In the genomic region with DNA sequence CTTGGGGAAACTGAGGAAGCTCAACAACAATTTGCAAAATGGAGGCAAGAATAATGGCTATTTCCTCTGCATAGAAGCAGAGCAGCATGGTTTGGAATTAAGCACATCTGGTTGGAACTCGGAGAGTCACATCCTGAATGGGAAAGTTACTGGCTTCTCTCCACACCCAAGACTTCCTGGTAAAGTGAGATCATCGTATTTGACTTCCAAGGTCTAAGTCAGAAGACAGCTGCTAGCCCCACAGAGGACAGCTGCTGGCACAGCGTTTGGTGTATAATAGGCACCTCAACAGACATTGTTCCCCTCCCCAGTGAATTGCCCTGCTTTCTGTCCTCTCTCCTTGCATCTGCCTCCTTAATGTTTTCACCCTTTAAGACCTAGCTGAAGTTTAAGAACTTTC, we compare ENCODE assay signal across 18 cellular contexts. TPM values are rescaled to one million over a fixed set of nuclear protein-coding genes. Genes with fewer than 3 reads are reported as not detected.
DNase-seq lines count a peak whose midpoint lies in the region; ATAC-seq, FAIRE-seq and TF ChIP-seq lines count a peak whose summit lies in the region.
"Had no signal": no experiment of that assay in that cellular context is flagged by ENCODE, and none has a peak within 500 bp of the region (broad histone marks: within the 10 kb centered on the region; RNA-seq: fewer than 3 reads in every experiment).

No MANE protein-coding gene starts in this region.

- no peak for TF ChIP-seq POLR2A in A549 (IDR thresholded peaks at IDR 0.05; ENCODE audit: low read length)

- CTCF ChIA-PET in A549 (lab: Yijun Ruan, JAX), result interaction anchor here (1.2 to 1.7 kb wide), 4 partner anchors 8 to 70 kb away, joined by 3 to 6 read pairs (median 4); no protein-coding TSS in a partner anchor

- H2BK5ac ChIP-seq in trophoblast cell (ENCODE audit: low read depth, low read length, poor library complexity), result no peak overlapping the region

- H3K79me2 ChIP-seq in GM23338 (replicated peaks; ENCODE audit: insufficient read depth), result no peaks in the 10 kb centered on the region
- no peaks in the 10 kb centered on the region for H3K79me2 ChIP-seq in trophoblast cell (ENCODE audit: control insufficient read depth, insufficient read depth, low read length, poor library complexity)

- peaks cover 19% of the 10 kb centered on the region for H3K4me1 ChIP-seq in A549
- no peaks in the 10 kb centered on the region for H3K4me1 ChIP-seq in GM23338 (ENCODE audit: insufficient read depth)
- peaks cover 0 to 10% (median 3%) of the 10 kb centered on the region in 9 donors for H3K4me1 ChIP-seq in heart right ventricle
- peaks cover 0 to 3% of the 10 kb centered on the region in 2 experiments for H3K4me1 ChIP-seq in trophoblast cell (ENCODE audit: control insufficient read depth in 1 of 2, insufficient read depth in 2 of 2, low read length in 2 of 2)
- H3K4me1 ChIP-seq: BLaER1, gastroesophageal sphincter, lower lobe of right lung had no signal

- no peaks in the 10 kb centered on the region for H4K20me1 ChIP-seq in GM23338 (replicated peaks; ENCODE audit: insufficient read depth)
- H4K20me1 ChIP-seq: BLaER1 had no signal

- FAIRE-seq in A549 (lab: Jason Lieb, UNC), result no peak
- FAIRE-seq: G401.6 had no signal

- H2AFZ ChIP-seq in GM23338 (peak overlapping the region; percentile 29; the same call in 1 of the 2 replicates), trophoblast cell (ENCODE audit: insufficient read depth, low read length, poor library complexity) (no peak overlapping the region)

- intact Hi-C loops in heart right ventricle (cut with DNase I), result no loop called here

- peaks cover 2% of the 10 kb centered on the region for H3K27me3 Mint-ChIP-seq in GM23338 (ENCODE audit: insufficient read depth, low read depth, poor library complexity)

- H3K4me3 Mint-ChIP-seq in GM23338, result no peak overlapping the region
- H3K4me3 Mint-ChIP-seq: activated CD4-positive, alpha-beta T cell treated with anti-CD3 and anti-CD28 coated beads, Interleukin-2, amount 10 ng/mL, durations not matched to agents 24 days and 14 days had no signal

- H3K79me1 ChIP-seq in trophoblast cell (ENCODE audit: low read length), result peaks cover 2% of the 10 kb centered on the region

- in situ Hi-C loops in astrocyte of the cerebellum (cut with HindIII; ENCODE audit: low sequenced_read_pairs), result no loop called here

- H3K4me1 Mint-ChIP-seq in GM23338, result no peaks in the 10 kb centered on the region
- H3K4me1 Mint-ChIP-seq: activated CD4-positive, alpha-beta T cell treated with anti-CD3 and anti-CD28 coated beads, Interleukin-2, amount 10 ng/mL, durations not matched to agents 24 days and 14 days had no signal

- H3K27me3 ChIP-seq in GM23338 (ENCODE audit: insufficient read depth), result no peaks in the 10 kb centered on the region
- H3K27me3 ChIP-seq in heart right ventricle, result no peaks in the 10 kb centered on the region
- no peaks in the 10 kb centered on the region for H3K27me3 ChIP-seq in trophoblast cell (ENCODE audit: insufficient read depth, low read length)
- H3K27me3 ChIP-seq: BLaER1 had no signal

- POLR2A ChIA-PET in A549 (lab: Yijun Ruan, JAX), result no interaction called here

- H3K23ac ChIP-seq in trophoblast cell (ENCODE audit: low read length), result no peak overlapping the region

- H3K4me3 ChIP-seq in A549, result no peak overlapping the region
- no peak overlapping the region for H3K4me3 ChIP-seq in GM23338
- no peak overlapping the region for H3K4me3 ChIP-seq in astrocyte of the cerebellum (ENCODE audit: low read depth, low read length)
- H3K4me3 ChIP-seq in heart right ventricle, result no peak overlapping the region
- no peak overlapping the region for H3K4me3 ChIP-seq in trophoblast cell (ENCODE audit: low read depth, low read length)
- H3K4me3 ChIP-seq: BLaER1, gastroesophageal sphincter, lower lobe of right lung had no signal

- no peak overlapping the region for H2BK120ac ChIP-seq in trophoblast cell (ENCODE audit: insufficient read depth, low read length, poor library complexity)

- DNase-seq in A549 (ENCODE audit: low read depth in 1 of 2, low spot score in 1 of 2), result peak in 1 of 2 experiments; percentile 48
- no peak for DNase-seq in GM23338 (ENCODE audit: low spot score)
- DNase-seq in astrocyte of the cerebellum (ENCODE audit: low read depth), result peak; percentile 45
- peak in 1 of 2 donors; percentile 31 for DNase-seq in heart right ventricle
- DNase-seq in NCI-H774 (lab: John Stamatoyannopoulos, UW), result no peak
- no peak for DNase-seq in trophoblast cell
- DNase-seq in NCI-H69 (lab: John Stamatoyannopoulos, UW), result no peak
- DNase-seq: activated CD4-positive, alpha-beta T cell treated with anti-CD3 and anti-CD28 coated beads, Interleukin-2, amount 10 ng/mL, durations not matched to agents 24 days and 14 days; activated gamma-delta T cell treated with Interleukin-2 at 50 U/mL for 16 hours; cerebellar nuclear complex; lower lobe of right lung; NCI-H1092 treated with DMSO at 0.1 percent for 48 hours; nucleus accumbens; stimulated activated CD4-positive, alpha-beta T cell treated with anti-CD3 and anti-CD28 coated beads, Interleukin-1b, Interleukin-23, amount 100 ng/mL, for 48 hours had no signal

- H3K14ac ChIP-seq in trophoblast cell (ENCODE audit: low read length), result no peak overlapping the region

- TF ChIP-seq RAD21 in A549 (conservative IDR thresholded peaks at IDR 0.05 in 1 of 2, IDR thresholded peaks at IDR 0.05 in 1 of 2), result no peak

- 38% methylated on average over 3 of the region's 3 CpGs for WGBS in A549 (ENCODE audit: missing lambda C conversion rate)
- WGBS in heart right ventricle, 2 donors, result 36 to 57% methylated on average over 3 of the region's 3 CpGs
- WGBS in trophoblast cell (ENCODE audit: extremely low coverage, insufficient coverage, insufficient read length), result no CpG with 5 or more reads among the region's 3 CpGs

- H3K27ac Mint-ChIP-seq in GM23338, result no peak overlapping the region
- H3K27ac Mint-ChIP-seq: activated CD4-positive, alpha-beta T cell treated with anti-CD3 and anti-CD28 coated beads, Interleukin-2, amount 10 ng/mL, durations not matched to agents 24 days and 14 days had no signal

- H3K4me2 ChIP-seq in A549 (peak overlapping the region; percentile 31; the same call in 2 of the 3 replicates), GM23338 (no peak overlapping the region), trophoblast cell (ENCODE audit: low read length) (no peak overlapping the region)
- H3K4me2 ChIP-seq: BLaER1 had no signal

- H3K9me3 ChIP-seq in A549 (peaks cover 23% of the 10 kb centered on the region), heart right ventricle (peaks cover 0 to 25% (median 7%) of the 10 kb centered on the region in 11 donors), trophoblast cell (ENCODE audit: insufficient read depth, low read depth, low read length) (peaks cover 4% of the 10 kb centered on the region)

- H4K8ac ChIP-seq in trophoblast cell (ENCODE audit: low read depth, low read length), result no peak overlapping the region

- TF ChIP-seq EP300 in A549 (IDR thresholded peaks at IDR 0.05), result no peak

- H3K27ac ChIP-seq in A549 (peak overlapping the region; percentile 25 to 53; a peak in 3 of 6 replicates), GM23338 (ENCODE audit: low read depth) (no peak overlapping the region), heart right ventricle (peak overlapping the region in 2 of 10 donors; percentile 36 to 48), trophoblast cell (ENCODE audit: low read depth, low read length) (no peak overlapping the region)
- H3K27ac ChIP-seq: BLaER1, gastroesophageal sphincter, lower lobe of right lung had no signal

- TF ChIP-seq CTCF in A549 (IDR thresholded peaks at IDR 0.05) (no peak), GM23338 (conservative IDR thresholded peaks at IDR 0.05; ENCODE audit: low read depth in 2 of 2) (no peak), astrocyte of the cerebellum (IDR thresholded peaks at IDR 0.05; ENCODE audit: low read depth, low read length, missing control alignments) (no peak), heart right ventricle (IDR thresholded peaks at IDR 0.05) (no peak)

- H2AK5ac ChIP-seq in trophoblast cell (ENCODE audit: low read length), result no peak overlapping the region

- peaks cover 4% of the 10 kb centered on the region; the same call in 1 of the 2 replicates for H3K9me2 ChIP-seq in GM23338 (ENCODE audit: insufficient read depth)

- no peak overlapping the region for H4K12ac ChIP-seq in trophoblast cell (ENCODE audit: low read depth, low read length)

- H2BK12ac ChIP-seq in trophoblast cell (ENCODE audit: low read length), result no peak overlapping the region

- H3K9me3 Mint-ChIP-seq in GM23338, result peaks cover 22% of the 10 kb centered on the region

- no peak overlapping the region for H4K91ac ChIP-seq in trophoblast cell (ENCODE audit: low read depth, low read length)

- H3K9ac ChIP-seq in trophoblast cell (ENCODE audit: low read length), result no peak overlapping the region
- H3K9ac ChIP-seq: BLaER1 had no signal

- H3F3A ChIP-seq in GM23338 (replicated peaks; ENCODE audit: low read depth), result no peaks in the 10 kb centered on the region

- H3K36me3 Mint-ChIP-seq in GM23338 (ENCODE audit: low read depth), result peaks cover 22% of the 10 kb centered on the region; the same call in 2 of the 3 replicates

- H3K36me3 ChIP-seq in GM23338 (ENCODE audit: insufficient read depth), result peaks cover 5% of the 10 kb centered on the region; the same call in 1 of the 2 replicates
- no peaks in the 10 kb centered on the region for H3K36me3 ChIP-seq in heart right ventricle
- H3K36me3 ChIP-seq in trophoblast cell (ENCODE audit: control insufficient read depth in 1 of 2, insufficient read depth in 2 of 2, low read length in 2 of 2), result no peaks in the 10 kb centered on the region
- H3K36me3 ChIP-seq: BLaER1, gastroesophageal sphincter, lower lobe of right lung had no signal

- no peak overlapping the region for H3K18ac ChIP-seq in trophoblast cell (ENCODE audit: low read length)

- no peak for ATAC-seq in A549
- ATAC-seq in GM23338, result no peak
- ATAC-seq in heart right ventricle, result peak in 6 of 8 donors; percentile 47 to 87 (median 72)
- no peak for ATAC-seq in GM21367 (IDR thresholded peaks at IDR 0.05; ENCODE audit: unreplicated experiment)
- ATAC-seq: gastroesophageal sphincter, lower lobe of right lung had no signal

- H3K4ac ChIP-seq in trophoblast cell (ENCODE audit: low read depth, low read length), result no peak overlapping the region

TF ChIP-seq in A549, 52 proteins besides CTCF, POLR2A, EP300 and RAD21 (continues in another document):
- TF ChIP-seq HDAC2 (IDR thresholded peaks at IDR 0.05), result no peak

TF ChIP-seq in GM23338, 12 proteins besides CTCF, POLR2A, EP300 and RAD21 (continues in another document):
- no peak for TF ChIP-seq JUNB (IDR thresholded peaks at IDR 0.05; ENCODE audit: unreplicated experiment)
- no peak for TF ChIP-seq STAT1 (IDR thresholded peaks at IDR 0.05; ENCODE audit: unreplicated experiment)

RNA-seq across cellular contexts. Expression of gene NRF1, which starts 37.0 kb away (rescaled TPM):
- polyA plus RNA-seq in A549 (2011; rRNA removed), result 18.5 and 26.6 TPM in 2 replicates
- 11.3 and 14.4 TPM in 2 replicates for polyA plus RNA-seq in A549 (2012; cell fraction: cytosol; rRNA removed)
- polyA plus RNA-seq in A549 (2012; cell fraction: nucleus; rRNA removed), result 14.6 and 19.4 TPM in 2 replicates
- polyA plus RNA-seq in A549 (2017; fragmentation: RNase III; extraction: RNeasy Plus Mini Kit Qiagen cat#74134 plus additional on column Dnase treatment), result 11.2 to 11.7 TPM (median 11.5 TPM) in 3 replicates
- polyA minus RNA-seq in A549 (2011; rRNA and poly(A)+ RNA removed), result 47.9 and 52.6 TPM in 2 replicates
- 24.6 and 26.7 TPM in 2 replicates for total RNA-seq in GM23338 (2014; rRNA removed; shearing (Covaris generic))
- polyA plus RNA-seq in GM23338 (2016; fragmentation: Nextera tagmentation; extraction: Ambion mirVana), result 4.8 and 5.3 TPM in 2 replicates
- total RNA-seq in heart right ventricle, result 10 to 100 TPM in 8 of 10 donors, 1 to 10 TPM in 2; 8.3 to 16.0 (median 13.0) TPM
- polyA plus RNA-seq in heart right ventricle, result 1 to 10 TPM; 4.9 to 9.6 TPM
- 7.4 and 7.8 TPM in 2 replicates for polyA plus RNA-seq in trophoblast cell (2013)

Comparison
In these comparisons a context has a peak if more than half of its experiments do, and no peak if none do; other contexts are left out.
1. ATAC-seq: peak in heart right ventricle (6 of 8); none in A549 (0 of 2), GM23338 (single experiment) and GM21367 (single experiment).
2. H3K27ac ChIP-seq: peak in A549 (2 of 2); none in GM23338 (single experiment) and trophoblast cell (single experiment).